ENCODE assay signal across 33 cellular contexts in the genomic region with DNA sequence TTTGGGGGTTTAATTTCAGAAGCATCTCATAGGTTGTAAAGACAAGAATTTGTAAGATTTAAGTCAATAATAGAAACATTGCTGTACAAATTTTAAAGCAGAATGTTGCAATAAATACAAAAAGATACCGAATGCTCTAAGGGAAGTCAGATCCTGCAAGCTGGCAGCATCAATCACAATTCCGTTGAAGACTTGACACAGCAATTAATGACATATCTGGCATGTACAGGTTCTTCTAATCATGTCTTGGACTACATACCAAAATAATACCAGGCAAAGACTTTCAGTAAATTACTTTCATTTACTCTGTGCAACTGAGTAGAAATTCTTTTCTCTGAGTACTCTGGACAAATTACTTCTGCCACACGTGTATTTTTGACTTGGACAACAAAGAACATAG. TPM values are rescaled to one million over a fixed set of nuclear protein-coding genes. Genes with fewer than 3 reads are reported as not detected.
DNase-seq lines count a peak whose midpoint lies in the region; ATAC-seq, FAIRE-seq and TF ChIP-seq lines count a peak whose summit lies in the region.
"Had no signal": no experiment of that assay in that cellular context is flagged by ENCODE, and none has a peak within 500 bp of the region (broad histone marks: within the 10 kb centered on the region; RNA-seq: fewer than 3 reads in every experiment).

No MANE protein-coding gene starts in this region.

- H2AFZ ChIP-seq in keratinocyte (ENCODE audit: control insufficient read depth, low read length), result no peak overlapping the region
- no peak overlapping the region for H2AFZ ChIP-seq in neural cell (ENCODE audit: low read depth, low read length)

- peak; percentile 4 for DNase-seq in NCI-H446 treated with DMSO at 0.1 percent for 48 hours (lab: John Stamatoyannopoulos, UW)
- DNase-seq in NCI-H446 (lab: John Stamatoyannopoulos, UW), result no peak
- no peak for DNase-seq in keratinocyte (ENCODE audit: low read depth, low spot score)
- no peak for DNase-seq in activated naive CD4-positive, alpha-beta T cell treated with Interleukin-2 at 50 U/mL for 16 hours
- DNase-seq: 8988T; ACHN; AML-193; BE2C; C1 segment of cervical spinal cord; Caco-2; Calu3; CD4-positive, alpha-beta memory T cell; CD4-positive, alpha-beta T cell; CD4-positive, CD25-positive, alpha-beta regulatory T cell; CD8-positive, alpha-beta memory T cell; CD8-positive, alpha-beta T cell; COR-L47; DMS 273 treated with DMSO at 0.1 percent for 48 hours; DMS153; DMS53; DMS79; DMS79 treated with DMSO at 0.1 percent for 48 hours; DND-41; EL had no signal

- H3K4me1 ChIP-seq in keratinocyte (ENCODE audit: control insufficient read depth, extremely low read depth, insufficient read depth, low read length), result peaks cover 6% of the 10 kb centered on the region
- H3K4me1 ChIP-seq: A549, BLaER1, Caco-2 had no signal

- H3K4me2 ChIP-seq in keratinocyte (ENCODE audit: control insufficient read depth, extremely low read depth, insufficient read depth, low read depth, low read length), result no peak overlapping the region
- peak overlapping the region; percentile 29 for H3K4me2 ChIP-seq in neural cell (ENCODE audit: low read length)
- H3K4me2 ChIP-seq: A549; BLaER1; BLaER1 treated with 17β-estradiol and CSF1 and Interleukin-3, amounts not matched to agents 10 nM and 100 nM had no signal

- dilution Hi-C loops in keratinocyte (cut with MboI; ENCODE audit: extremely low pct_ligation_motif_present, low sequenced_read_pairs), result no loop called here

- no peaks in the 10 kb centered on the region for H3K9me2 ChIP-seq in neural cell (ENCODE audit: insufficient read depth, low read length)

- H3K4me3 ChIP-seq in keratinocyte (ENCODE audit: control insufficient read depth in 2 of 3, extremely low read depth in 1 of 3, insufficient read depth in 2 of 3, low read depth in 1 of 3, low read length in 3 of 3), result no peak overlapping the region
- H3K4me3 ChIP-seq in neural cell (ENCODE audit: low read length), result peak overlapping the region; percentile 12
- H3K4me3 ChIP-seq: A549; BLaER1; BLaER1 treated with 17β-estradiol and CSF1 and Interleukin-3, amounts not matched to agents 10 nM and 100 nM had no signal

- H3K27me3 ChIP-seq in keratinocyte (ENCODE audit: control insufficient read depth, extremely low read depth, insufficient read depth, low read length) (no peaks in the 10 kb centered on the region), neural cell (ENCODE audit: insufficient read depth, low read depth, low read length) (no peaks in the 10 kb centered on the region)
- H3K27me3 ChIP-seq: BE2C; BLaER1; BLaER1 treated with 17β-estradiol and CSF1 and Interleukin-3, amounts not matched to agents 10 nM and 100 nM had no signal

- H3K36me3 ChIP-seq in keratinocyte (ENCODE audit: control insufficient read depth in 2 of 2, extremely low read depth in 1 of 2, insufficient read depth in 2 of 2, low read length in 2 of 2) (no peaks in the 10 kb centered on the region), neural cell (ENCODE audit: insufficient read depth, low read length) (no peaks in the 10 kb centered on the region)
- H3K36me3 ChIP-seq: BE2C; BLaER1; BLaER1 treated with 17β-estradiol and CSF1 and Interleukin-3, amounts not matched to agents 10 nM and 100 nM had no signal

- H3K27ac ChIP-seq in keratinocyte (ENCODE audit: control insufficient read depth, insufficient read depth, low read length) (no peak overlapping the region), neural cell (ENCODE audit: low read length) (peak overlapping the region; percentile 60)
- H3K27ac ChIP-seq: 22Rv1; A549; BLaER1; BLaER1 treated with 17β-estradiol and CSF1 and Interleukin-3, amounts not matched to agents 10 nM and 100 nM; C4-2B had no signal

- no peaks in the 10 kb centered on the region for H3F3A ChIP-seq in neural cell (ENCODE audit: insufficient read depth, low read length, poor library complexity, severe bottlenecking)

- no peaks in the 10 kb centered on the region for H3K79me2 ChIP-seq in keratinocyte (ENCODE audit: control insufficient read depth, insufficient read depth, low read length)
- H3K79me2 ChIP-seq in neural cell (replicated peaks; ENCODE audit: insufficient read depth, low read length), result no peaks in the 10 kb centered on the region

- FAIRE-seq in keratinocyte (lab: Jason Lieb, UNC), result peak; percentile 5
- FAIRE-seq: A204.1, A549, D721Med had no signal

- no peak overlapping the region for H3K9ac ChIP-seq in keratinocyte (ENCODE audit: control insufficient read depth, extremely low read depth, insufficient read depth, low read length)
- no peak overlapping the region for H3K9ac ChIP-seq in neural cell (ENCODE audit: low read length)
- H3K9ac ChIP-seq: BLaER1; BLaER1 treated with 17β-estradiol and CSF1 and Interleukin-3, amounts not matched to agents 10 nM and 100 nM had no signal

- no peaks in the 10 kb centered on the region for H3K9me3 ChIP-seq in keratinocyte (ENCODE audit: control insufficient read depth, low read depth, low read length)
- no peaks in the 10 kb centered on the region for H3K9me3 ChIP-seq in neural cell (ENCODE audit: low read length)
- H3K9me3 ChIP-seq: A549; BE2C; BLaER1; BLaER1 treated with 17β-estradiol and CSF1 and Interleukin-3, amounts not matched to agents 10 nM and 100 nM; Caco-2 had no signal

- TF ChIP-seq EP300 in neural cell (conservative IDR thresholded peaks at IDR 0.05; ENCODE audit: poor library complexity, severe bottlenecking), result peak; percentile 89

- ATAC-seq in HG03025 (IDR thresholded peaks at IDR 0.05; ENCODE audit: low FRiP score, unreplicated experiment), result no peak
- ATAC-seq: A549; CD8-positive, alpha-beta T cell had no signal

- H3K9me1 ChIP-seq in keratinocyte (ENCODE audit: control insufficient read depth, extremely low read depth, insufficient read depth, low read length), result no peaks in the 10 kb centered on the region

- H4K20me1 ChIP-seq in keratinocyte (ENCODE audit: control insufficient read depth, extremely low read depth, insufficient read depth, low read length) (no peaks in the 10 kb centered on the region), neural cell (ENCODE audit: insufficient read depth) (no peaks in the 10 kb centered on the region)
- H4K20me1 ChIP-seq: BLaER1; BLaER1 treated with 17β-estradiol and CSF1 and Interleukin-3, amounts not matched to agents 10 nM and 100 nM had no signal

- TF ChIP-seq CTCF in keratinocyte (optimal IDR thresholded peaks at IDR 0.05 in 1 of 3, IDR thresholded peaks at IDR 0.05 in 1 of 3, conservative IDR thresholded peaks at IDR 0.05 in 1 of 3; ENCODE audit: extremely low read depth in 1 of 3, insufficient read depth in 2 of 3, low read length in 3 of 3) (no peak), neural cell (IDR thresholded peaks at IDR 0.05; ENCODE audit: poor library complexity, severe bottlenecking) (no peak)

- no peak for TF ChIP-seq RAD21 in neural cell (conservative IDR thresholded peaks at IDR 0.05)

TF ChIP-seq in neural cell, 6 proteins besides CTCF, POLR2A, EP300 and RAD21:
- TF ChIP-seq, protein P1, sequence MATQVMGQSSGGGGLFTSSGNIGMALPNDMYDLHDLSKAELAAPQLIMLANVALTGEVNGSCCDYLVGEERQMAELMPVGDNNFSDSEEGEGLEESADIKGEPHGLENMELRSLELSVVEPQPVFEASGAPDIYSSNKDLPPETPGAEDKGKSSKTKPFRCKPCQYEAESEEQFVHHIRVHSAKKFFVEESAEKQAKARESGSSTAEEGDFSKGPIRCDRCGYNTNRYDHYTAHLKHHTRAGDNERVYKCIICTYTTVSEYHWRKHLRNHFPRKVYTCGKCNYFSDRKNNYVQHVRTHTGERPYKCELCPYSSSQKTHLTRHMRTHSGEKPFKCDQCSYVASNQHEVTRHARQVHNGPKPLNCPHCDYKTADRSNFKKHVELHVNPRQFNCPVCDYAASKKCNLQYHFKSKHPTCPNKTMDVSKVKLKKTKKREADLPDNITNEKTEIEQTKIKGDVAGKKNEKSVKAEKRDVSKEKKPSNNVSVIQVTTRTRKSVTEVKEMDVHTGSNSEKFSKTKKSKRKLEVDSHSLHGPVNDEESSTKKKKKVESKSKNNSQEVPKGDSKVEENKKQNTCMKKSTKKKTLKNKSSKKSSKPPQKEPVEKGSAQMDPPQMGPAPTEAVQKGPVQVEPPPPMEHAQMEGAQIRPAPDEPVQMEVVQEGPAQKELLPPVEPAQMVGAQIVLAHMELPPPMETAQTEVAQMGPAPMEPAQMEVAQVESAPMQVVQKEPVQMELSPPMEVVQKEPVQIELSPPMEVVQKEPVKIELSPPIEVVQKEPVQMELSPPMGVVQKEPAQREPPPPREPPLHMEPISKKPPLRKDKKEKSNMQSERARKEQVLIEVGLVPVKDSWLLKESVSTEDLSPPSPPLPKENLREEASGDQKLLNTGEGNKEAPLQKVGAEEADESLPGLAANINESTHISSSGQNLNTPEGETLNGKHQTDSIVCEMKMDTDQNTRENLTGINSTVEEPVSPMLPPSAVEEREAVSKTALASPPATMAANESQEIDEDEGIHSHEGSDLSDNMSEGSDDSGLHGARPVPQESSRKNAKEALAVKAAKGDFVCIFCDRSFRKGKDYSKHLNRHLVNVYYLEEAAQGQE (IDR thresholded peaks at IDR 0.05; ENCODE audit: borderline replicate concordance), result no peak
- peak; percentile 71 for TF ChIP-seq POLR2AphosphoS5 (IDR thresholded peaks at IDR 0.05)
TF ChIP-seq in neural cell: peak in this region for 1.

RNA-seq across cellular contexts. Expression of a gene that starts 54.0 kb away (rescaled TPM):
- polyA plus RNA-seq in keratinocyte, result 14.2 to 20.2 TPM (median 16.8 TPM) in 3 replicates
- polyA plus RNA-seq in keratinocyte (2011; ENCODE audit: low read depth), result 2.9 TPM
- 14.3 and 20.2 TPM in 2 replicates for polyA plus RNA-seq in keratinocyte (2011; cell fraction: cytosol; rRNA removed)
- 28.9 and 37.6 TPM in 2 replicates for polyA plus RNA-seq in keratinocyte (2011; cell fraction: nucleus; rRNA removed)
- polyA plus RNA-seq in keratinocyte (2012; ENCODE audit: low replicate concordance), result 9.4 and 11.1 TPM in 2 replicates
- polyA minus RNA-seq in keratinocyte, result 32.4 to 41.1 TPM (median 36.0 TPM) in 3 replicates
- 14.6 TPM for polyA minus RNA-seq in keratinocyte (2011; cell fraction: cytosol; rRNA and poly(A)+ RNA removed)
- polyA minus RNA-seq in keratinocyte (2011; cell fraction: nucleus; rRNA and poly(A)+ RNA removed), result 30.4 and 39.5 TPM in 2 replicates
- polyA plus RNA-seq in neural cell, result 9.3 and 12.2 TPM in 2 replicates
- polyA minus RNA-seq in neural cell, result 10.5 and 12.6 TPM in 2 replicates
